Comparison of ENCODE assay signal across 7 cellular contexts in the genomic region with DNA sequence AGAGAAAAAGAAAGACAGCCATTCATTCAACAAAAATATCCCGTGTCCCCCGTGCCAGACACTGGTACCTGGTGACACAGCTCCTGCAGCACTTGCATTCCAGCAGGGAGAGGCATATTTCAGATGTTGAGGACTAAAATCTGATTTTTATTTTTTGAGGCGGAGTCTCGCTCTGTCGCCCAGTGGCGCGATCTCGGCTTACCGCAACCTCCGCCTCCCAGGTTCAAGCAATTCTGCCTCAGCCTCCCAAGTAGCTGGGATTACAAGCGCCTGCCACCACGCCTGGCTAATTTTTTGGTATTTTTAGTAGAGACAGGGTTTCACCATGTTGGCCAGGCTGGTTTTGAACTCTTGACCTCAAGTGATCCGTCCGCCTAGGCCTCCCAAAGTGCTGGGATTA. TPM values are rescaled to one million over a fixed set of nuclear protein-coding genes. Genes with fewer than 3 reads are reported as not detected.
DNase-seq lines count a peak whose midpoint lies in the region; ATAC-seq, FAIRE-seq and TF ChIP-seq lines count a peak whose summit lies in the region.
"Not testable (repeated sequence)": the region's sequence is repeated elsewhere in the genome, so short reads cannot be mapped to it uniquely, and the experiment has no call there.

No MANE protein-coding gene starts in this region.

- peak overlapping the region; percentile 43; the same call in 1 of the 2 replicates for H4K8ac ChIP-seq in H1 (ENCODE audit: extremely low read depth, insufficient read depth, low read length)

- peak overlapping the region; percentile 61 for H3K9ac ChIP-seq in NT2/D1 (ENCODE audit: insufficient read length, low read depth)
- not testable (repeated sequence) for H3K9ac ChIP-seq in H1 (replicated peaks in 1 of 4; ENCODE audit: extremely low read depth in 1 of 4, low read depth in 3 of 4, low read length in 3 of 4)

- H3K27ac ChIP-seq in H1 (ENCODE audit: low read depth, low read length), result peak overlapping the region; percentile 4; the same call in 1 of the 2 replicates
- peak overlapping the region; percentile 69 to 70 for H3K27ac ChIP-seq in left lung
- H3K27ac ChIP-seq in naive thymus-derived CD4-positive, alpha-beta T cell (ENCODE audit: low read depth, low read length), result peak overlapping the region; percentile 58
- H3K27ac ChIP-seq in small intestine (ENCODE audit: low read depth in 1 of 2, low read length in 1 of 2), result peak overlapping the region; percentile 57 to 69

- TF ChIP-seq EP300 in H1 (IDR thresholded peaks at IDR 0.05; ENCODE audit: borderline replicate concordance in 1 of 2, low read depth in 2 of 2, low read length in 2 of 2), result not testable (repeated sequence)

- not testable (repeated sequence) for TF ChIP-seq POLR2A in H1 (IDR thresholded peaks at IDR 0.05; ENCODE audit: control extremely low read depth in 1 of 2, low read depth in 2 of 2, low read length in 2 of 2)

- CTCF ChIA-PET in Caco-2 (lab: Charles Lee) (interaction anchor here (0.8 to 2.5 kb wide), 7 partner anchors 9 to 58 kb away, joined by 3 to 14 read pairs (median 10); no protein-coding TSS in a partner anchor), H1 (lab: Charles Lee; ENCODE audit: partially characterized antibody) (interaction anchor here (1.0 to 11.1 kb wide), 14 partner anchors 11 to 95 kb away, joined by 3 to 167 read pairs (median 4); a partner anchor contains a TSS)
- CTCF ChIA-PET in naive thymus-derived CD4-positive, alpha-beta T cell (lab: Charles Lee), result interaction anchor here (0.6 to 9.7 kb wide), 6 partner anchors 9 to 72 kb away, joined by 3 to 92 read pairs (median 32); a partner anchor contains a TSS

- H3K36me3 ChIP-seq in Caco-2 (ENCODE audit: control insufficient read depth, insufficient read depth, low read length); H1 (ENCODE audit: control insufficient read depth in 2 of 4, insufficient read depth in 4 of 4, low read length in 3 of 4); left lung; naive thymus-derived CD4-positive, alpha-beta T cell (ENCODE audit: control insufficient read depth in 2 of 3, insufficient read depth in 3 of 3, low read length in 3 of 3); small intestine (ENCODE audit: control insufficient read depth in 2 of 2, insufficient read depth in 2 of 2, low read length in 2 of 2): not testable (repeated sequence)
- H3K36me3 ChIP-seq in NT2/D1 (ENCODE audit: insufficient read depth, insufficient read length, low read length), result peaks cover 14% of the 10 kb centered on the region

- H2AFZ ChIP-seq in H1 (ENCODE audit: low read length), result not testable (repeated sequence)

- H3K4me2 ChIP-seq in H1 (ENCODE audit: insufficient read depth in 1 of 2, low read depth in 2 of 2, low read length in 2 of 2), result not testable (repeated sequence)

- not testable (repeated sequence) for H3K4me3 Mint-ChIP-seq in Caco-2 (ENCODE audit: unreplicated experiment); activated naive CD4-positive, alpha-beta T cell treated with anti-CD3 and anti-CD28 coated beads, Interleukin-2, amount 50 U/mL, for 24 hours
- H3K4me3 Mint-ChIP-seq in naive thymus-derived CD4-positive, alpha-beta T cell, result peak overlapping the region in 1 of 10 donors; percentile 20

- peak overlapping the region; percentile 64 for H3K18ac ChIP-seq in H1 (ENCODE audit: extremely low read depth, low read length)

- POLR2A ChIA-PET in Caco-2 (lab: Charles Lee), result interaction anchor here (0.7 to 1.5 kb wide), 5 partner anchors 12 to 1116 kb away, joined by 3 to 10 read pairs (median 5); no protein-coding TSS in a partner anchor
- POLR2A ChIA-PET in H1 (lab: Charles Lee; ENCODE audit: partially characterized antibody), result interaction anchor here (1.4 to 6.2 kb wide), 10 partner anchors 8 to 76 kb away, joined by 4 to 51 read pairs (median 17); a partner anchor contains a TSS
- POLR2A ChIA-PET in naive thymus-derived CD4-positive, alpha-beta T cell (lab: Charles Lee), result interaction anchor here (0.6 to 8.4 kb wide), 8 partner anchors 11 to 72 kb away, joined by 3 to 94 read pairs (median 5); a partner anchor contains a TSS

- H3K56ac ChIP-seq in H1 (replicated peaks; ENCODE audit: insufficient read length, low read depth, low read length), result not testable (repeated sequence)

- TF ChIP-seq RAD21 in H1 (IDR thresholded peaks at IDR 0.05 in 1 of 2, conservative IDR thresholded peaks at IDR 0.05 in 1 of 2; ENCODE audit: low read depth in 2 of 2, low read length in 2 of 2), result not testable (repeated sequence)

- H4K20me1 ChIP-seq in H1 (replicated peaks in 1 of 2; ENCODE audit: control insufficient read depth in 1 of 2, insufficient read depth in 2 of 2, low read length in 2 of 2), result not testable (repeated sequence)

- peaks cover 29% of the 10 kb centered on the region for H3K36me3 Mint-ChIP-seq in Caco-2 (ENCODE audit: insufficient read depth, unreplicated experiment)
- not testable (repeated sequence) for H3K36me3 Mint-ChIP-seq in activated naive CD4-positive, alpha-beta T cell treated with anti-CD3 and anti-CD28 coated beads, Interleukin-2, amount 50 U/mL, for 24 hours
- peaks cover 4 to 25% (median 10%) of the 10 kb centered on the region in 5 donors for H3K36me3 Mint-ChIP-seq in naive thymus-derived CD4-positive, alpha-beta T cell

- H3K9me3 Mint-ChIP-seq in Caco-2 (ENCODE audit: unreplicated experiment); activated naive CD4-positive, alpha-beta T cell treated with anti-CD3 and anti-CD28 coated beads, Interleukin-2, amount 50 U/mL, for 24 hours; naive thymus-derived CD4-positive, alpha-beta T cell: not testable (repeated sequence)

- H3K79me2 ChIP-seq in H1 (ENCODE audit: control insufficient read depth in 1 of 2, insufficient read depth in 2 of 2, low read length in 2 of 2), result not testable (repeated sequence)

- BruUV-seq in Caco-2 (replicated peaks; lab: Mats Ljungman, UMichigan), result TSS peak; percentile 78

- not testable (repeated sequence) for H3K9me3 ChIP-seq in Caco-2; NT2/D1 (ENCODE audit: insufficient read depth, low read length); H1 (ENCODE audit: insufficient read depth in 2 of 2, low read depth in 1 of 2, low read length in 1 of 2); left lung; naive thymus-derived CD4-positive, alpha-beta T cell (ENCODE audit: control insufficient read depth in 2 of 3, low read length in 3 of 3); small intestine (ENCODE audit: control insufficient read depth, low read depth)

- peaks cover 59% of the 10 kb centered on the region for H3K4me1 Mint-ChIP-seq in Caco-2 (ENCODE audit: low read depth, unreplicated experiment)
- peaks cover 79% of the 10 kb centered on the region for H3K4me1 Mint-ChIP-seq in activated naive CD4-positive, alpha-beta T cell treated with anti-CD3 and anti-CD28 coated beads, Interleukin-2, amount 50 U/mL, for 24 hours
- H3K4me1 Mint-ChIP-seq in naive thymus-derived CD4-positive, alpha-beta T cell, result peaks cover 49 to 89% (median 74%) of the 10 kb centered on the region in 7 donors

- intact Hi-C loops in Caco-2 (cut with micrococcal nuclease; ENCODE audit: unreplicated experiment); left lung (cut with DNase I); naive thymus-derived CD4-positive, alpha-beta T cell (cut with micrococcal nuclease): not testable (repeated sequence)

- not testable (repeated sequence) for H3K4me3 ChIP-seq in Caco-2 (ENCODE audit: low read depth, low read length); H1 (ENCODE audit: extremely low read depth in 1 of 4, insufficient read depth in 2 of 4, low read depth in 3 of 4, low read length in 4 of 4); left lung; naive thymus-derived CD4-positive, alpha-beta T cell (ENCODE audit: low read length); small intestine (ENCODE audit: low read depth in 1 of 2, low read length in 2 of 2)
- peak overlapping the region; percentile 11 for H3K4me3 ChIP-seq in NT2/D1 (ENCODE audit: insufficient read length, low read depth)

- H3K27ac Mint-ChIP-seq in Caco-2 (ENCODE audit: unreplicated experiment), result peak overlapping the region; percentile 71
- H3K27ac Mint-ChIP-seq in activated naive CD4-positive, alpha-beta T cell treated with anti-CD3 and anti-CD28 coated beads, Interleukin-2, amount 50 U/mL, for 24 hours, result peak overlapping the region; percentile 85
- peak overlapping the region in 7 of 9 donors; percentile 48 to 96 (median 87) for H3K27ac Mint-ChIP-seq in naive thymus-derived CD4-positive, alpha-beta T cell

- H2AK5ac ChIP-seq in H1 (ENCODE audit: low read depth, low read length), result not testable (repeated sequence)

- H2BK20ac ChIP-seq in H1 (ENCODE audit: low read length), result 0 out of 2 replicates have a peak overlapping the region, but pooled peaks have one; percentile 43

- H2BK12ac ChIP-seq in H1 (ENCODE audit: low read depth, low read length), result 0 out of 2 replicates have a peak overlapping the region, but pooled peaks have one; percentile 43

- H3K27me3 Mint-ChIP-seq in Caco-2 (ENCODE audit: insufficient read depth, unreplicated experiment); activated naive CD4-positive, alpha-beta T cell treated with anti-CD3 and anti-CD28 coated beads, Interleukin-2, amount 50 U/mL, for 24 hours; naive thymus-derived CD4-positive, alpha-beta T cell: not testable (repeated sequence)

- 91% methylated on average over 14 of the region's 14 CpGs; no CpG with 5 or more reads in 1 of the 2 experiments for WGBS in H1 (ENCODE audit: extremely low coverage in 1 of 2, insufficient coverage in 1 of 2, insufficient read length in 1 of 2, insufficient replicate concordance in 2 of 2, low coverage in 1 of 2, low lambda C conversion rate in 2 of 2, missing lambda C conversion rate in 1 of 2), 2 experiments
- 81 to 86% (median 85%) methylated on average over 14 of the region's 14 CpGs for WGBS in small intestine, 3 donors

- H4K5ac ChIP-seq in H1 (ENCODE audit: insufficient read length, low read depth, low read length), result peak overlapping the region; percentile 54

- peak overlapping the region; percentile 19 for H3K4ac ChIP-seq in H1 (replicated peaks; ENCODE audit: insufficient read length, low read depth, low read length)

- not testable (repeated sequence) for DNase-seq in Caco-2; NT2/D1 (ENCODE audit: low read depth, low spot score); H1 (ENCODE audit: low read depth in 1 of 2, low spot score in 2 of 2); left lung; naive thymus-derived CD4-positive, alpha-beta T cell; small intestine

- not testable (repeated sequence) for H3K23me2 ChIP-seq in H1 (ENCODE audit: low read depth, low read length)

- not testable (repeated sequence) for H3K79me1 ChIP-seq in H1 (ENCODE audit: low read depth, low read length)

- not testable (repeated sequence) for ATAC-seq in left lung; naive thymus-derived CD4-positive, alpha-beta T cell

- peak overlapping the region; percentile 96; the same call in 1 of the 2 replicates for H2BK5ac ChIP-seq in H1 (ENCODE audit: low read depth, low read length)

- FAIRE-seq in H1 (lab: Jason Lieb, UNC); small intestine (lab: Jason Lieb, UNC): not testable (repeated sequence)

- H3K23ac ChIP-seq in H1 (ENCODE audit: insufficient read length), result not testable (repeated sequence)

- TF ChIP-seq CTCF in Caco-2 (IDR thresholded peaks at IDR 0.05; ENCODE audit: insufficient read depth in 1 of 2, low read depth in 1 of 2, low read length in 1 of 2, severe bottlenecking in 1 of 2, unreplicated experiment in 1 of 2); H1 (IDR thresholded peaks at IDR 0.05; ENCODE audit: control extremely low read depth in 1 of 3, insufficient read depth in 1 of 3, low read depth in 1 of 3, low read length in 3 of 3); left lung (IDR thresholded peaks at IDR 0.05): not testable (repeated sequence)

- H3K4me1 ChIP-seq in Caco-2 (peaks cover 34% of the 10 kb centered on the region), NT2/D1 (ENCODE audit: insufficient read depth, insufficient read length) (peaks cover 14% of the 10 kb centered on the region), H1 (replicated peaks in 1 of 4; ENCODE audit: control insufficient read depth in 3 of 4, insufficient read depth in 4 of 4, low read length in 3 of 4) (peaks cover 0 to 14% (median 8%) of the 10 kb centered on the region in 4 experiments; a peak in 6 of 7 replicates), left lung (peaks cover 40 to 93% of the 10 kb centered on the region in 2 donors), small intestine (ENCODE audit: control insufficient read depth in 2 of 2, insufficient read depth in 1 of 2, low read depth in 1 of 2, low read length in 1 of 2) (peaks cover 5 to 17% of the 10 kb centered on the region in 2 donors)
- peaks cover 16 to 50% of the 10 kb centered on the region in 2 donors for H3K4me1 ChIP-seq in naive thymus-derived CD4-positive, alpha-beta T cell (ENCODE audit: control insufficient read depth in 2 of 2, insufficient read depth in 2 of 2, low read length in 2 of 2)

- not testable (repeated sequence) for H2BK15ac ChIP-seq in H1 (ENCODE audit: low read length)

- not testable (repeated sequence) for H3K27me3 ChIP-seq in Caco-2 (replicated peaks; ENCODE audit: control insufficient read depth, insufficient read depth, low read length); NT2/D1 (ENCODE audit: insufficient read depth, insufficient read length); H1 (replicated peaks in 1 of 4; ENCODE audit: control insufficient read depth in 3 of 4, extremely low read depth in 1 of 4, insufficient read depth in 3 of 4, low read length in 3 of 4); left lung; naive thymus-derived CD4-positive, alpha-beta T cell (ENCODE audit: control insufficient read depth in 2 of 2, insufficient read depth in 2 of 2, low read length in 2 of 2); small intestine (ENCODE audit: control insufficient read depth in 2 of 2, insufficient read depth in 2 of 2, low read length in 2 of 2)

- not testable (repeated sequence) for H3K14ac ChIP-seq in H1 (ENCODE audit: insufficient read length)

- H2BK120ac ChIP-seq in H1 (replicated peaks; ENCODE audit: low read depth, low read length), result peak overlapping the region; percentile 4

- not testable (repeated sequence) for H4K91ac ChIP-seq in H1 (replicated peaks; ENCODE audit: insufficient read length, low read length)

RNA-seq across cellular contexts. Expression of a gene that starts 20.6 kb away (rescaled TPM):
- total RNA-seq in Caco-2 (2022) (115 and 116 TPM in 2 replicates), left lung (100 to 1,000 TPM; 112 to 150 TPM)
- total RNA-seq in H1 (2021; fragmentation: NEBNext Ultra II Directional; extraction: Animal tissue kit (Norgen Biotek cat#: 25700)), result 24.1 and 31.8 TPM in 2 replicates
- polyA plus RNA-seq in H1 (2011; rRNA removed) (9.4 and 12.4 TPM in 2 replicates), small intestine (10 to 100 TPM; 20.0 to 41.5 (median 28.2) TPM)
- 14.0 TPM for polyA plus RNA-seq in H1 (2011; cell fraction: cytosol; rRNA removed)
- 16.7 TPM for polyA plus RNA-seq in H1 (2011; cell fraction: nucleus; rRNA removed)
- 8.9 to 11.1 TPM (median 10.3 TPM) in 4 replicates for polyA plus RNA-seq in H1 (2012, experiment 1 of 2)
- polyA plus RNA-seq in H1 (2012, experiment 2 of 2), result 7.6 TPM
- 26.6 TPM for polyA plus RNA-seq in H1 (2013, experiment 1 of 2)
- polyA plus RNA-seq in H1 (2013, experiment 2 of 2), result 27.4 TPM
- 37.7 and 39.1 TPM in 2 replicates for polyA minus RNA-seq in H1 (2011; rRNA and poly(A)+ RNA removed)
- polyA minus RNA-seq in H1 (2011; cell fraction: cytosol; rRNA and poly(A)+ RNA removed), result 16.1 TPM
- 27.9 TPM for polyA minus RNA-seq in H1 (2011; cell fraction: nucleus; rRNA and poly(A)+ RNA removed)
- 100 to 1,000 TPM in 1 of 5 experiments, 10 to 100 TPM in 4; 47.8 to 104 (median 63.9) TPM for total RNA-seq in naive thymus-derived CD4-positive, alpha-beta T cell
- polyA plus RNA-seq in naive thymus-derived CD4-positive, alpha-beta T cell, result 1 to 10 TPM; 7.5 to 9.0 TPM

Comparison
In these comparisons a context has a peak if more than half of its experiments do, and no peak if none do; other contexts are left out.
1. H3K27ac ChIP-seq: peak in every context shown above with its lines; median percentile 70 in left lung; 63 in small intestine; 58 in naive thymus-derived CD4-positive, alpha-beta T cell; 4 in H1.